Comparison of ENCODE assay signal across 18 cellular contexts in the genomic region with DNA sequence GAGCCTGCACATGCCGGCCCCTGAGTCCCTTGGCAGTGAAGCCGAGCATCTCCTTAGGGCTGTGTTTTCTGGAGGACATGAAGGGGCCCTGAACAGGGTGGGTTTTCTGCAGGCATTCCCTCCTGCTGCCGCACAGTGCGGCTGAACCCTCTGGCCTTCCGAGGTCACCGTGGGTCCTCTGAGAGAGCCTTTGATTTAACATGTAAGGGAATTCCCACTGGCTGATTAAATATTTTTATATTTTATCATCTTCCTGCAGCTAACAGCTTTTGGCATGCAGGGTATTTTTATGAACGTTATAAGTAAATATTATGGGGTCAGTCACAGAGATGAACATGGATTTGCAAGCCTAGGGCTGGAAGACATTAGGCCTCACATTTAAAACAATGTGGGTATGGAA.
A peak's percentile ranks its signal among the peaks of the same experiment; 100 is the strongest.
DNase-seq lines count a peak whose midpoint lies in the region; ATAC-seq and TF ChIP-seq lines count a peak whose summit lies in the region.
"Had no signal": no experiment of that assay in that cellular context is flagged by ENCODE, and none has a peak within 500 bp of the region (broad histone marks: within the 10 kb centered on the region; RNA-seq: fewer than 3 reads in every experiment).

No MANE protein-coding gene starts in this region.

- TF ChIP-seq CTCF in GM23338 (conservative IDR thresholded peaks at IDR 0.05; ENCODE audit: low read depth in 2 of 2) = no peak
- no peak for TF ChIP-seq CTCF in astrocyte of the spinal cord (IDR thresholded peaks at IDR 0.05; ENCODE audit: low read depth, low read length)
- no peak for TF ChIP-seq CTCF in glutamatergic neuron (IDR thresholded peaks at IDR 0.05; ENCODE audit: partially characterized antibody, unreplicated experiment)

- H3K4me1 Mint-ChIP-seq in GM23338 (peaks cover 4% of the 10 kb centered on the region; the same call in 2 of the 3 replicates), glutamatergic neuron (ENCODE audit: low read depth, unreplicated experiment) (peaks cover 12% of the 10 kb centered on the region)
- H3K4me1 Mint-ChIP-seq: central memory CD8-positive, alpha-beta T cell had no signal

- H3K27ac ChIP-seq in GM23338 (ENCODE audit: low read depth) = no peak overlapping the region
- H3K27ac ChIP-seq: gastrocnemius medialis had no signal

- H3K27ac Mint-ChIP-seq in GM23338 (no peak overlapping the region), glutamatergic neuron (ENCODE audit: unreplicated experiment) (peak overlapping the region; percentile 60)
- H3K27ac Mint-ChIP-seq: activated naive CD8-positive, alpha-beta T cell treated with anti-CD3 and anti-CD28 coated beads, Interleukin-2, amount 50 U/mL, for 24 hours; activated T-helper 1 cell treated with anti-CD3 and anti-CD28 coated beads, Interleukin-12 subunit alpha, Interleukin-12 subunit beta, Interleukin-2, Interleukin-4 antibody, amounts not matched to agents 30 ng/mL and 10 ng/mL and 1 ng/mL, durations not matched to agents 14 hours and 24 hours and 36 hours; effector memory CD8-positive, alpha-beta T cell; T-helper 17 cell had no signal

- no peak for DNase-seq in GM23338 (ENCODE audit: low spot score)
- peak; percentile 57 for DNase-seq in astrocyte of the spinal cord (ENCODE audit: low read depth, low spot score)
- DNase-seq in glutamatergic neuron = no peak
- no peak for DNase-seq in sciatic nerve (ENCODE audit: low spot score)
- no peak for DNase-seq in activated effector memory CD4-positive, alpha-beta T cell treated with anti-CD3 and anti-CD28 coated beads, Interleukin-2, amount 50 U/mL, for 16 hours
- DNase-seq in NCI-H510A (lab: John Stamatoyannopoulos, UW) = no peak
- DNase-seq in NCI-H69 (lab: John Stamatoyannopoulos, UW) = no peak
- DNase-seq: activated CD4-positive, CD25-positive, alpha-beta regulatory T cell; activated CD8-positive, alpha-beta memory T cell treated with anti-CD3 and anti-CD28 coated beads for 24 hours; activated naive CD8-positive, alpha-beta T cell treated with anti-CD3 and anti-CD28 coated beads, Interleukin-2, amount 50 U/mL, for 24 hours; BE2C; effector memory CD8-positive, alpha-beta T cell; NCI-H187 treated with DMSO at 0.1 percent for 48 hours; SIG-M5; T-helper 17 cell had no signal

- H3K4me2 ChIP-seq in GM23338 = no peak overlapping the region

- H3K27me3 ChIP-seq in GM23338 (ENCODE audit: insufficient read depth) = no peaks in the 10 kb centered on the region
- H3K27me3 ChIP-seq: BE2C, gastrocnemius medialis had no signal

- in situ Hi-C loops in astrocyte of the spinal cord (cut with HindIII; ENCODE audit: low sequenced_read_pairs) = no loop called here

- ATAC-seq in GM23338 (no peak), sciatic nerve (peak; percentile 53)
- ATAC-seq: activated naive CD8-positive, alpha-beta T cell treated with anti-CD3 and anti-CD28 coated beads, Interleukin-2, amount 50 U/mL, for 24 hours; effector memory CD8-positive, alpha-beta T cell; T-helper 17 cell had no signal

- intact Hi-C loops in sciatic nerve (cut with DNase I) = no loop called here

- H3K36me3 Mint-ChIP-seq in GM23338 (ENCODE audit: low read depth) = no peaks in the 10 kb centered on the region
- no peaks in the 10 kb centered on the region for H3K36me3 Mint-ChIP-seq in glutamatergic neuron (ENCODE audit: unreplicated experiment)

- H3K4me3 ChIP-seq in GM23338 (no peak overlapping the region), astrocyte of the spinal cord (ENCODE audit: low read depth, low read length) (no peak overlapping the region)
- H3K4me3 ChIP-seq: gastrocnemius medialis had no signal

- H3K27me3 Mint-ChIP-seq in GM23338 (ENCODE audit: insufficient read depth, low read depth, poor library complexity) (no peaks in the 10 kb centered on the region), glutamatergic neuron (ENCODE audit: unreplicated experiment) (no peaks in the 10 kb centered on the region)

- H3K9me3 Mint-ChIP-seq in GM23338 (no peaks in the 10 kb centered on the region), glutamatergic neuron (ENCODE audit: unreplicated experiment) (no peaks in the 10 kb centered on the region)
- H3K9me3 Mint-ChIP-seq: activated naive CD8-positive, alpha-beta T cell treated with anti-CD3 and anti-CD28 coated beads, Interleukin-2, amount 50 U/mL, for 24 hours; activated T-helper 1 cell treated with anti-CD3 and anti-CD28 coated beads, Interleukin-12 subunit alpha, Interleukin-12 subunit beta, Interleukin-2, Interleukin-4 antibody, amounts not matched to agents 30 ng/mL and 10 ng/mL and 1 ng/mL, durations not matched to agents 14 hours and 24 hours and 36 hours; central memory CD8-positive, alpha-beta T cell; effector memory CD8-positive, alpha-beta T cell had no signal

- H3K36me3 ChIP-seq in GM23338 (ENCODE audit: insufficient read depth) = no peaks in the 10 kb centered on the region
- H3K36me3 ChIP-seq: BE2C, gastrocnemius medialis had no signal

- no peaks in the 10 kb centered on the region for H3F3A ChIP-seq in GM23338 (replicated peaks; ENCODE audit: low read depth)

- 0 out of 2 replicates have a peak, but pooled peaks cover 6% of the 10 kb centered on the region for H3K4me1 ChIP-seq in GM23338 (ENCODE audit: insufficient read depth)
- H3K4me1 ChIP-seq: BE2C, gastrocnemius medialis had no signal

- H3K79me2 ChIP-seq in GM23338 (replicated peaks; ENCODE audit: insufficient read depth) = no peaks in the 10 kb centered on the region

- H3K4me3 Mint-ChIP-seq in GM23338 (no peak overlapping the region), glutamatergic neuron (ENCODE audit: unreplicated experiment) (no peak overlapping the region)
- H3K4me3 Mint-ChIP-seq: activated naive CD8-positive, alpha-beta T cell treated with anti-CD3 and anti-CD28 coated beads, Interleukin-2, amount 50 U/mL, for 24 hours; activated T-helper 1 cell treated with anti-CD3 and anti-CD28 coated beads, Interleukin-12 subunit alpha, Interleukin-12 subunit beta, Interleukin-2, Interleukin-4 antibody, amounts not matched to agents 30 ng/mL and 10 ng/mL and 1 ng/mL, durations not matched to agents 14 hours and 24 hours and 36 hours; central memory CD8-positive, alpha-beta T cell; effector memory CD8-positive, alpha-beta T cell; T-helper 17 cell had no signal

- no peaks in the 10 kb centered on the region for H4K20me1 ChIP-seq in GM23338 (replicated peaks; ENCODE audit: insufficient read depth)

- H2AFZ ChIP-seq in GM23338 = peak overlapping the region; percentile 88

- H3K9me2 ChIP-seq in GM23338 (ENCODE audit: insufficient read depth) = no peaks in the 10 kb centered on the region

TF ChIP-seq in GM23338, 12 proteins besides CTCF, POLR2A, EP300 and RAD21 (continues in another document):
- TF ChIP-seq EZH2phosphoT487 (IDR thresholded peaks at IDR 0.05; ENCODE audit: unreplicated experiment) = no peak
- TF ChIP-seq, protein P1, sequence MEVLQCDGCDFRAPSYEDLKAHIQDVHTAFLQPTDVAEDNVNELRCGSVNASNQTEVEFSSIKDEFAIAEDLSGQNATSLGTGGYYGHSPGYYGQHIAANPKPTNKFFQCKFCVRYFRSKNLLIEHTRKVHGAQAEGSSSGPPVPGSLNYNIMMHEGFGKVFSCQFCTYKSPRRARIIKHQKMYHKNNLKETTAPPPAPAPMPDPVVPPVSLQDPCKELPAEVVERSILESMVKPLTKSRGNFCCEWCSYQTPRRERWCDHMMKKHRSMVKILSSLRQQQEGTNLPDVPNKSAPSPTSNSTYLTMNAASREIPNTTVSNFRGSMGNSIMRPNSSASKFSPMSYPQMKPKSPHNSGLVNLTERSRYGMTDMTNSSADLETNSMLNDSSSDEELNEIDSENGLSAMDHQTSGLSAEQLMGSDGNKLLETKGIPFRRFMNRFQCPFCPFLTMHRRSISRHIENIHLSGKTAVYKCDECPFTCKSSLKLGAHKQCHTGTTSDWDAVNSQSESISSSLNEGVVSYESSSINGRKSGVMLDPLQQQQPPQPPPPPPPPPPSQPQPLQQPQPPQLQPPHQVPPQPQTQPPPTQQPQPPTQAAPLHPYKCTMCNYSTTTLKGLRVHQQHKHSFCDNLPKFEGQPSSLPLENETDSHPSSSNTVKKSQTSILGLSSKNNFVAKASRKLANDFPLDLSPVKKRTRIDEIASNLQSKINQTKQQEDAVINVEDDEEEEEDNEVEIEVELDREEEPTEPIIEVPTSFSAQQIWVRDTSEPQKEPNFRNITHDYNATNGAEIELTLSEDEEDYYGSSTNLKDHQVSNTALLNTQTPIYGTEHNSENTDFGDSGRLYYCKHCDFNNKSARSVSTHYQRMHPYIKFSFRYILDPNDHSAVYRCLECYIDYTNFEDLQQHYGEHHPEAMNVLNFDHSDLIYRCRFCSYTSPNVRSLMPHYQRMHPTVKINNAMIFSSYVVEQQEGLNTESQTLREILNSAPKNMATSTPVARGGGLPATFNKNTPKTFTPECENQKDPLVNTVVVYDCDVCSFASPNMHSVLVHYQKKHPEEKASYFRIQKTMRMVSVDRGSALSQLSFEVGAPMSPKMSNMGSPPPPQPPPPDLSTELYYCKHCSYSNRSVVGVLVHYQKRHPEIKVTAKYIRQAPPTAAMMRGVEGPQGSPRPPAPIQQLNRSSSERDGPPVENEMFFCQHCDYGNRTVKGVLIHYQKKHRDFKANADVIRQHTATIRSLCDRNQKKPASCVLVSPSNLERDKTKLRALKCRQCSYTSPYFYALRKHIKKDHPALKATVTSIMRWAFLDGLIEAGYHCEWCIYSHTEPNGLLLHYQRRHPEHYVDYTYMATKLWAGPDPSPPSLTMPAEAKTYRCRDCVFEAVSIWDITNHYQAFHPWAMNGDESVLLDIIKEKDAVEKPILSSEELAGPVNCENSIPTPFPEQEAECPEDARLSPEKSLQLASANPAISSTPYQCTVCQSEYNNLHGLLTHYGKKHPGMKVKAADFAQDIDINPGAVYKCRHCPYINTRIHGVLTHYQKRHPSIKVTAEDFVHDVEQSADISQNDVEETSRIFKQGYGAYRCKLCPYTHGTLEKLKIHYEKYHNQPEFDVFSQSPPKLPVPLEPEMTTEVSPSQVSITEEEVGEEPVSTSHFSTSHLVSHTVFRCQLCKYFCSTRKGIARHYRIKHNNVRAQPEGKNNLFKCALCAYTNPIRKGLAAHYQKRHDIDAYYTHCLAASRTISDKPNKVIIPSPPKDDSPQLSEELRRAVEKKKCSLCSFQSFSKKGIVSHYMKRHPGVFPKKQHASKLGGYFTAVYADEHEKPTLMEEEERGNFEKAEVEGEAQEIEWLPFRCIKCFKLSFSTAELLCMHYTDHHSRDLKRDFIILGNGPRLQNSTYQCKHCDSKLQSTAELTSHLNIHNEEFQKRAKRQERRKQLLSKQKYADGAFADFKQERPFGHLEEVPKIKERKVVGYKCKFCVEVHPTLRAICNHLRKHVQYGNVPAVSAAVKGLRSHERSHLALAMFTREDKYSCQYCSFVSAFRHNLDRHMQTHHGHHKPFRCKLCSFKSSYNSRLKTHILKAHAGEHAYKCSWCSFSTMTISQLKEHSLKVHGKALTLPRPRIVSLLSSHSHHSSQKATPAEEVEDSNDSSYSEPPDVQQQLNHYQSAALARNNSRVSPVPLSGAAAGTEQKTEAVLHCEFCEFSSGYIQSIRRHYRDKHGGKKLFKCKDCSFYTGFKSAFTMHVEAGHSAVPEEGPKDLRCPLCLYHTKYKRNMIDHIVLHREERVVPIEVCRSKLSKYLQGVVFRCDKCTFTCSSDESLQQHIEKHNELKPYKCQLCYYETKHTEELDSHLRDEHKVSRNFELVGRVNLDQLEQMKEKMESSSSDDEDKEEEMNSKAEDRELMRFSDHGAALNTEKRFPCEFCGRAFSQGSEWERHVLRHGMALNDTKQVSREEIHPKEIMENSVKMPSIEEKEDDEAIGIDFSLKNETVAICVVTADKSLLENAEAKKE (CRISPR knock-in tag; IDR thresholded peaks at IDR 0.05) = no peak
